18 cellular contexts compared by ENCODE assay signal in genomic region chr5:1648806-1649205, GRCh38.
DNase-seq lines count a peak whose midpoint lies in the region; ATAC-seq and TF ChIP-seq lines count a peak whose summit lies in the region.
"Had no signal": no experiment of that assay in that cellular context is flagged by ENCODE, and none has a peak within 500 bp of the region (broad histone marks: within the 10 kb centered on the region; RNA-seq: fewer than 3 reads in every experiment).

No MANE protein-coding gene starts in this region.

- DNase-seq in HCEC 1CT = peak; percentile 52
- DNase-seq in astrocyte of the spinal cord (ENCODE audit: low read depth, low spot score) = peak; percentile 20
- DNase-seq in foreskin fibroblast = peak; percentile 66 to 87
- no peak for DNase-seq in GM23338 (ENCODE audit: low spot score)
- no peak for DNase-seq in NCI-H2107 treated with DMSO at 0.1 percent for 48 hours (lab: John Stamatoyannopoulos, UW; ENCODE audit: unreplicated experiment)
- no peak for DNase-seq in esophagus muscularis mucosa (ENCODE audit: extremely low spot score)
- DNase-seq: C1 segment of cervical spinal cord, DMS 273 treated with DMSO at 0.1 percent for 48 hours, NCI-H1417 treated with DMSO at 0.1 percent for 48 hours, NCI-H2029, NCI-H510A treated with DMSO at 0.1 percent for 48 hours, Peyer's patch, SIG-M5, SW 1271 had no signal

- WGBS in esophagus muscularis mucosa = 62% methylated on average over 4 of the region's 4 CpGs

- in situ Hi-C loops in astrocyte of the spinal cord (cut with HindIII; ENCODE audit: low sequenced_read_pairs) = no loop called here

- peaks cover 50% of the 10 kb centered on the region for H3K4me1 ChIP-seq in BLaER1
- H3K4me1 ChIP-seq in GM23338 (ENCODE audit: insufficient read depth) = peaks cover 4% of the 10 kb centered on the region
- peaks cover 15 to 25% (median 20%) of the 10 kb centered on the region in 4 donors for H3K4me1 ChIP-seq in esophagus muscularis mucosa

- peaks cover 34% of the 10 kb centered on the region for H3K27me3 Mint-ChIP-seq in GM23338 (ENCODE audit: insufficient read depth, low read depth, poor library complexity)

- H3K9ac ChIP-seq in BLaER1 = no peak overlapping the region
- H3K9ac ChIP-seq: KMS-11 had no signal

- no peak overlapping the region for H3K4me3 ChIP-seq in BLaER1
- no peak overlapping the region for H3K4me3 ChIP-seq in astrocyte of the spinal cord (ENCODE audit: low read depth, low read length)
- no peak overlapping the region for H3K4me3 ChIP-seq in foreskin fibroblast (ENCODE audit: low read depth in 1 of 2, low read length in 2 of 2)
- no peak overlapping the region for H3K4me3 ChIP-seq in GM23338
- H3K4me3 ChIP-seq in esophagus muscularis mucosa = no peak overlapping the region
- H3K4me3 ChIP-seq: GM12878, Peyer's patch had no signal

- no peak for TF ChIP-seq EP300 in esophagus muscularis mucosa (IDR thresholded peaks at IDR 0.05)

- H3K9me3 ChIP-seq in BLaER1 = no peaks in the 10 kb centered on the region
- no peaks in the 10 kb centered on the region for H3K9me3 ChIP-seq in esophagus muscularis mucosa
- H3K9me3 ChIP-seq: Peyer's patch had no signal

- H3K36me3 ChIP-seq in BLaER1 (no peaks in the 10 kb centered on the region), GM23338 (ENCODE audit: insufficient read depth) (no peaks in the 10 kb centered on the region), esophagus muscularis mucosa (no peaks in the 10 kb centered on the region)
- H3K36me3 ChIP-seq: Peyer's patch had no signal

- H3K4me3 Mint-ChIP-seq in GM23338 = no peak overlapping the region

- no peaks in the 10 kb centered on the region; the same call in 2 of the 3 replicates for H3K36me3 Mint-ChIP-seq in GM23338 (ENCODE audit: low read depth)

- TF ChIP-seq CTCF in astrocyte of the spinal cord (IDR thresholded peaks at IDR 0.05; ENCODE audit: low read depth, low read length) (no peak), foreskin fibroblast (IDR thresholded peaks at IDR 0.05; ENCODE audit: low read depth, low read length) (no peak), GM23338 (conservative IDR thresholded peaks at IDR 0.05; ENCODE audit: low read depth in 2 of 2) (no peak), esophagus muscularis mucosa (IDR thresholded peaks at IDR 0.05) (no peak)

- no peak overlapping the region for H2AFZ ChIP-seq in GM23338

- no peak for TF ChIP-seq POLR2A in esophagus muscularis mucosa (IDR thresholded peaks at IDR 0.05; ENCODE audit: low read depth)

- intact Hi-C loops in esophagus muscularis mucosa (cut with DNase I) = loop anchor here (10.0 kb wide), 3 partner anchors 124 to 724 kb away; partner anchors contain the start of genes CLPTM1L and LPCAT1

- peaks cover 7% of the 10 kb centered on the region; the same call in 1 of the 2 replicates for H4K20me1 ChIP-seq in BLaER1
- H4K20me1 ChIP-seq in GM23338 (replicated peaks; ENCODE audit: insufficient read depth) = no peaks in the 10 kb centered on the region

- H3K4me1 Mint-ChIP-seq in GM23338 = peaks cover 12% of the 10 kb centered on the region

- H3K27ac ChIP-seq in BLaER1 (no peak overlapping the region), GM23338 (ENCODE audit: low read depth) (no peak overlapping the region), esophagus muscularis mucosa (replicated peaks in 1 of 4) (no peak overlapping the region)
- H3K27ac ChIP-seq: KMS-11, Peyer's patch had no signal

- 0 out of 2 replicates have a peak, but pooled peaks cover 4% of the 10 kb centered on the region for H3F3A ChIP-seq in GM23338 (replicated peaks; ENCODE audit: low read depth)

- peaks cover 17% of the 10 kb centered on the region for H3K27me3 ChIP-seq in BLaER1
- H3K27me3 ChIP-seq in GM23338 (ENCODE audit: insufficient read depth) = peaks cover 30% of the 10 kb centered on the region
- H3K27me3 ChIP-seq in esophagus muscularis mucosa = peaks cover 0 to 68% (median 21%) of the 10 kb centered on the region in 4 donors

- H3K9me2 ChIP-seq in GM23338 (ENCODE audit: insufficient read depth) = no peaks in the 10 kb centered on the region

- no peak overlapping the region for H3K27ac Mint-ChIP-seq in GM23338

- no peaks in the 10 kb centered on the region for H3K79me2 ChIP-seq in GM23338 (replicated peaks; ENCODE audit: insufficient read depth)

- H3K9me3 Mint-ChIP-seq in GM23338 = no peaks in the 10 kb centered on the region; the same call in 2 of the 3 replicates

- H3K4me2 ChIP-seq in BLaER1 (peak overlapping the region; percentile 74; the same call in 1 of the 2 replicates), GM23338 (no peak overlapping the region)
- H3K4me2 ChIP-seq: KMS-11 had no signal

- ATAC-seq in GM23338 = no peak
- ATAC-seq in HG03378 (IDR thresholded peaks at IDR 0.05; ENCODE audit: unreplicated experiment) = no peak
- ATAC-seq: GM12878 had no signal

TF ChIP-seq in GM23338, 12 proteins besides CTCF, POLR2A, EP300 and RAD21:
- no peak for TF ChIP-seq STAT1 (IDR thresholded peaks at IDR 0.05; ENCODE audit: unreplicated experiment)
- TF ChIP-seq POLR2AphosphoS5 (IDR thresholded peaks at IDR 0.05; ENCODE audit: low read depth) = no peak
- TF ChIP-seq EZH2 (IDR thresholded peaks at IDR 0.05; ENCODE audit: low read depth, unreplicated experiment) = no peak
- TF ChIP-seq ZNF331 (CRISPR knock-in tag; IDR thresholded peaks at IDR 0.05; ENCODE audit: low read depth) = no peak
- TF ChIP-seq REST (IDR thresholded peaks at IDR 0.05; ENCODE audit: unreplicated experiment) = no peak

Comparison
In these comparisons a context has a peak if more than half of its experiments do, and no peak if none do; other contexts are left out.
1. DNase-seq: peak in HCEC 1CT (single experiment), astrocyte of the spinal cord (single experiment) and foreskin fibroblast (2 of 2); none in GM23338 (single experiment), NCI-H2107 treated with DMSO at 0.1 percent for 48 hours (single experiment) and esophagus muscularis mucosa (single experiment).